In the genomic region with DNA sequence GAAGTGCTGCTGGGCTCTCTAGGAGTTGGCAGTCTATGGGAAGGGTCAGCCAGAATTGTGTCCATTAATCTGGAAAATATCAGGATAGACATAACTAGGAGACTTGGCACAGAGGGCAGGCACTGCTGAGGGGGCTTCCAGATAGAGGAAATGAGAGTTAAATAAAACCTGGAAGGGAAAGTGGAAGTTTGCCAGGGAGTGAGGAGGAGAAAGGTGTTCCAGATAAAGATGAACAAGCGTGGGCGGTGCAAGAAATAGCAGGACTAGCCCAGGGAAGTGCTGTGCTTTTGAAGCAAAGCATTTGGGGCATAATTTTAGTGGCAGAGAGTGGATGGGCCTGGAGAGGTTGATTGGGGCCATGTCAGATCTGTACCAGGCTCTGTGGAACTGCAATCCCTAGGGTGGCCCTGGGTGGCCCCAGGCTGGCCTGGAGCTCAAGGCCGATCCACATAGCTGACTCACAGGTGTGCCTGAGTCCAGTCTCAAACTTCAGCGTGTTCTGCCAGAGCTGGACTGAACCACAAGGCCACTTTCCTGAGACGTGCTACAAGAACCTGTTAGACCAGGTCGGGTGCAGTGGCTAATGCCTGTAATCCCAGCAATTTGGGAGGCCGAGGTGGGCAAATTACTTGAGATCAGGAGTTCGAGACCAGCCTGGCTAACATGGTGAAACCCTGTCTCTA, we compare ENCODE assay signal across 13 cellular contexts. TPM values are rescaled to one million over a fixed set of nuclear protein-coding genes. Genes with fewer than 3 reads are reported as not detected.
DNase-seq lines count a peak whose midpoint lies in the region; ATAC-seq lines count a peak whose summit lies in the region.
"Had no signal": no experiment of that assay in that cellular context is flagged by ENCODE, and none has a peak within 500 bp of the region (broad histone marks: within the 10 kb centered on the region; RNA-seq: fewer than 3 reads in every experiment).

No MANE protein-coding gene starts in this region.

- H3K4me1 Mint-ChIP-seq in activated naive CD8-positive, alpha-beta T cell treated with anti-CD3 and anti-CD28 coated beads, Interleukin-2, amount 50 U/mL, for 24 hours = peaks cover 51% of the 10 kb centered on the region
- H3K4me1 Mint-ChIP-seq in memory B cell = peaks cover 8% of the 10 kb centered on the region

- no peak overlapping the region for H3K4me3 Mint-ChIP-seq in activated naive CD8-positive, alpha-beta T cell treated with anti-CD3 and anti-CD28 coated beads, Interleukin-2, amount 50 U/mL, for 24 hours
- no peak overlapping the region for H3K4me3 Mint-ChIP-seq in memory B cell

- no peaks in the 10 kb centered on the region for H3K9me3 Mint-ChIP-seq in activated naive CD8-positive, alpha-beta T cell treated with anti-CD3 and anti-CD28 coated beads, Interleukin-2, amount 50 U/mL, for 24 hours
- no peaks in the 10 kb centered on the region for H3K9me3 Mint-ChIP-seq in memory B cell

- H3K27me3 Mint-ChIP-seq in activated naive CD8-positive, alpha-beta T cell treated with anti-CD3 and anti-CD28 coated beads, Interleukin-2, amount 50 U/mL, for 24 hours = no peaks in the 10 kb centered on the region
- no peaks in the 10 kb centered on the region for H3K27me3 Mint-ChIP-seq in memory B cell

- DNase-seq in left cardiac atrium (no peak), left ventricle myocardium superior (no peak), memory B cell (ENCODE audit: low spot score in 2 of 2) (no peak), NCI-H748 (lab: John Stamatoyannopoulos, UW; ENCODE audit: unreplicated experiment) (no peak)
- no peak for DNase-seq in activated naive CD8-positive, alpha-beta T cell treated with anti-CD3 and anti-CD28 coated beads, Interleukin-2, amount 50 U/mL, for 24 hours
- DNase-seq in stimulated activated CD4-positive, alpha-beta T cell treated with anti-CD3 and anti-CD28 coated beads, Interleukin-2, amount 100 ng/mL, for 48 hours = no peak
- DNase-seq: activated effector memory CD4-positive, alpha-beta T cell treated with anti-CD3 and anti-CD28 coated beads, Interleukin-2, amount 50 U/mL, for 16 hours; cortex of kidney; gastrocnemius medialis; NCI-H1930; stimulated activated CD4-positive, alpha-beta T cell treated with anti-CD3 and anti-CD28 coated beads, Interleukin-4, amount 100 ng/mL, for 4 hours had no signal

- intact Hi-C loops in left cardiac atrium (cut with DNase I) (no loop called here), left ventricle myocardium superior (cut with micrococcal nuclease) (no loop called here)

- ATAC-seq in left cardiac atrium (peak; percentile 44 to 66), left ventricle myocardium superior (no peak), memory B cell (ENCODE audit: low read depth) (no peak), GM21447 (IDR thresholded peaks at IDR 0.05; ENCODE audit: unreplicated experiment) (no peak), GM21529 (IDR thresholded peaks at IDR 0.05; ENCODE audit: unreplicated experiment) (no peak)
- ATAC-seq in activated naive CD8-positive, alpha-beta T cell treated with anti-CD3 and anti-CD28 coated beads, Interleukin-2, amount 50 U/mL, for 24 hours = no peak

- H3K27ac Mint-ChIP-seq in activated naive CD8-positive, alpha-beta T cell treated with anti-CD3 and anti-CD28 coated beads, Interleukin-2, amount 50 U/mL, for 24 hours = peak overlapping the region; percentile 37
- H3K27ac Mint-ChIP-seq in memory B cell = peak overlapping the region; percentile 31

- peaks cover 43% of the 10 kb centered on the region for H3K36me3 Mint-ChIP-seq in activated naive CD8-positive, alpha-beta T cell treated with anti-CD3 and anti-CD28 coated beads, Interleukin-2, amount 50 U/mL, for 24 hours (ENCODE audit: low read depth)
- peaks cover 25% of the 10 kb centered on the region for H3K36me3 Mint-ChIP-seq in memory B cell

RNA-seq across cellular contexts. Expression of gene GALM, which starts 26.9 kb away (rescaled TPM):
- 10 to 100 TPM in 1 of 2 donors, 1 to 10 TPM in 1; 9.2 to 16.8 TPM for total RNA-seq in left cardiac atrium
- total RNA-seq in left ventricle myocardium superior = 16.9 TPM

RNA-seq across cellular contexts. Expression of gene SRSF7, which starts 58.4 kb away (rescaled TPM):
- total RNA-seq in left cardiac atrium = 10 to 100 TPM; 57.6 to 85.8 TPM
- 54.5 TPM for total RNA-seq in left ventricle myocardium superior

Comparison
In these comparisons a context has a peak if more than half of its experiments do, and no peak if none do; other contexts are left out.
1. ATAC-seq: peak in left cardiac atrium (2 of 2); none in left ventricle myocardium superior (single experiment), activated naive CD8-positive, alpha-beta T cell treated with anti-CD3 and anti-CD28 coated beads, Interleukin-2, amount 50 U/mL, for 24 hours (single experiment), memory B cell (single experiment), GM21447 (single experiment) and GM21529 (single experiment).